Comparison of ENCODE assay signal across 25 cellular contexts in genomic region chr20:48148020-48148419, GRCh38.
"Had no signal": no experiment of that assay in that cellular context is flagged by ENCODE, and none has a peak within 500 bp of the region (broad histone marks: within the 10 kb centered on the region; RNA-seq: fewer than 3 reads in every experiment).

No MANE protein-coding gene starts in this region.

- H3K27ac Mint-ChIP-seq: naive thymus-derived CD8-positive, alpha-beta T cell; natural killer cell treated with Interleukin-12 subunit alpha and Interleukin-12 subunit beta and Interleukin-15 and Interleukin-18, amount 100 ng/mL, for 72 hours; stimulated activated memory B cell treated with anti-CD40 and anti-IgM and Interleukin-4, amounts not matched to agents 10 μg/mL and 1 μg/mL and 100 μg/mL, for 72 hours; stimulated activated naive CD8-positive, alpha-beta T cell treated with anti-CD3 and anti-CD28 coated beads, Interleukin-15, amount 100 ng/mL, for 72 hours; type B pancreatic cell had no signal

- DNase-seq: naive B cell; naive thymus-derived CD8-positive, alpha-beta T cell; nephron progenitor cell; pancreas; right cardiac atrium; small intestine; stimulated activated CD4-positive, alpha-beta T cell treated with anti-CD3 and anti-CD28 coated beads, Interleukin-15, amount 100 ng/mL, for 24 hours; stimulated activated CD4-positive, alpha-beta T cell treated with anti-CD3 and anti-CD28 coated beads, Interleukin-2, amount 100 ng/mL, for 24 hours; stimulated activated CD4-positive, alpha-beta T cell treated with anti-CD3 and anti-CD28 coated beads, Interleukin-2, amount 100 ng/mL, for 48 hours; stimulated activated CD4-positive, alpha-beta T cell treated with anti-CD3 and anti-CD28 coated beads, Interleukin-4, amount 100 ng/mL, for 24 hours; stimulated activated naive CD4-positive, alpha-beta T cell; stimulated activated naive CD8-positive, alpha-beta T cell treated with anti-CD3 and anti-CD28 coated beads, Interleukin-15, amount 100 ng/mL, for 72 hours; stimulated activated naive CD8-positive, alpha-beta T cell treated with anti-CD3 and anti-CD28 coated beads, Interleukin-15, Interleukin-2, amounts not matched to agents 100 U/mL and 50 U/mL, for 24 hours; tibial artery; transverse colon; upper lobe of right lung; uterus had no signal

- H3K4me1 ChIP-seq: pancreas, prostate gland, suprapubic skin, tibial artery, transverse colon, upper lobe of right lung, uterus had no signal

- H3K4me1 Mint-ChIP-seq: naive thymus-derived CD8-positive, alpha-beta T cell; stimulated activated memory B cell treated with anti-CD40 and anti-IgM and Interleukin-4, amounts not matched to agents 10 μg/mL and 1 μg/mL and 100 μg/mL, for 72 hours; stimulated activated naive CD8-positive, alpha-beta T cell treated with anti-CD3 and anti-CD28 coated beads, Interleukin-15, amount 100 ng/mL, for 72 hours had no signal

- H3K9me3 ChIP-seq: neutrophil, pancreas, prostate gland, suprapubic skin, testis, tibial artery, transverse colon, upper lobe of right lung, uterus had no signal

- H3K4me3 Mint-ChIP-seq: naive thymus-derived CD8-positive, alpha-beta T cell; natural killer cell treated with Interleukin-12 subunit alpha and Interleukin-12 subunit beta and Interleukin-15 and Interleukin-18, amount 100 ng/mL, for 72 hours; nephron progenitor cell; neural crest cell; stimulated activated memory B cell treated with anti-CD40 and anti-IgM and Interleukin-4, amounts not matched to agents 10 μg/mL and 1 μg/mL and 100 μg/mL, for 72 hours; stimulated activated naive CD8-positive, alpha-beta T cell treated with anti-CD3 and anti-CD28 coated beads, Interleukin-15, amount 100 ng/mL, for 72 hours; type B pancreatic cell had no signal

- H3K9me3 Mint-ChIP-seq: naive B cell; naive thymus-derived CD8-positive, alpha-beta T cell; natural killer cell treated with Interleukin-12 subunit alpha and Interleukin-12 subunit beta and Interleukin-15 and Interleukin-18, amount 100 ng/mL, for 72 hours; nephron progenitor cell; neural crest cell; stimulated activated memory B cell treated with anti-CD40 and anti-IgM and Interleukin-4, amounts not matched to agents 10 μg/mL and 1 μg/mL and 100 μg/mL, for 72 hours; stimulated activated naive CD8-positive, alpha-beta T cell treated with anti-CD3 and anti-CD28 coated beads, Interleukin-15, amount 100 ng/mL, for 72 hours; type B pancreatic cell had no signal

- H3K27me3 Mint-ChIP-seq: stimulated activated naive CD8-positive, alpha-beta T cell treated with anti-CD3 and anti-CD28 coated beads, Interleukin-15, amount 100 ng/mL, for 72 hours had no signal

- H3K27ac ChIP-seq: neutrophil, pancreas, prostate gland, suprapubic skin, testis, tibial artery, transverse colon, upper lobe of right lung, uterus had no signal

- H3K27me3 ChIP-seq: neutrophil, pancreas, testis, transverse colon, upper lobe of right lung, uterus had no signal

- H3K4me3 ChIP-seq: pancreas, prostate gland, suprapubic skin, testis, tibial artery, transverse colon, upper lobe of right lung, uterus had no signal

- FAIRE-seq: pancreas, small intestine had no signal

- H3K36me3 Mint-ChIP-seq: naive B cell; naive thymus-derived CD8-positive, alpha-beta T cell; natural killer cell treated with Interleukin-12 subunit alpha and Interleukin-12 subunit beta and Interleukin-15 and Interleukin-18, amount 100 ng/mL, for 72 hours; stimulated activated memory B cell treated with anti-CD40 and anti-IgM and Interleukin-4, amounts not matched to agents 10 μg/mL and 1 μg/mL and 100 μg/mL, for 72 hours; type B pancreatic cell had no signal

- H3K36me3 ChIP-seq: neutrophil, pancreas, prostate gland, suprapubic skin, tibial artery, transverse colon, upper lobe of right lung, uterus had no signal
